Comparison of ENCODE assay signal across 37 cellular contexts in the genomic region with DNA sequence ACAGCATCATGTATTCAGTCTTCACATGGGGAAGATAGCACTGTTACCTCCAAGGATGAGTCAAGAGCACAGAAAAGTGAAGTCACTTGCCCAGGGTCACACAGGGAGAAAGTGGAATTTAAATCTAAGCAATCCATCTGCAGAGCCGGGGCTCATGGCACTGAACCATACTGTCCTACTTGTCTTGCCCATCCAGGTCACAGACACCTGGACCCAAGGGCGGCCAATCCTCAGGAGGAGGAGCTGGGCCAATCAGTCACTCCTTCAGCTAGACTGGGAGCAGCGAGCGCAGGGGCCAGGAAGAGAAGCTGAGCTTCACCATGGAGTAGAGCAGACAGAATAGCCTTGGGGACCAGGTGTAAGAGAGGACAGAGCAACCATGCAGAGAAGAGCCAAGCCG. TPM values are rescaled to one million over a fixed set of nuclear protein-coding genes. Genes with fewer than 3 reads are reported as not detected.
"Had no signal": no experiment of that assay in that cellular context is flagged by ENCODE, and none has a peak within 500 bp of the region (broad histone marks: within the 10 kb centered on the region; RNA-seq: fewer than 3 reads in every experiment).

No MANE protein-coding gene starts in this region.

- H3K27ac ChIP-seq: ascending aorta, cardiac muscle cell, VCaP had no signal

- H3K9me3 Mint-ChIP-seq: activated CD4-positive, alpha-beta memory T cell treated with anti-CD3 and anti-CD28 coated beads, Interleukin-2, amount 10 ng/mL, durations not matched to agents 7 days and 5 days; activated CD4-positive, alpha-beta T cell treated with anti-CD3 and anti-CD28 coated beads, Interleukin-2, amount 10 ng/mL, durations not matched to agents 7 days and 5 days; activated naive CD4-positive, alpha-beta T cell treated with anti-CD3 and anti-CD28 coated beads, Interleukin-2, amount 10 ng/mL, durations not matched to agents 7 days and 5 days; activated naive CD4-positive, alpha-beta T cell treated with anti-CD3 and anti-CD28 coated beads, Interleukin-2, amount 50 U/mL, for 24 hours; activated naive CD8-positive, alpha-beta T cell treated with anti-CD3 and anti-CD28 coated beads, Interleukin-2, amount 10 ng/mL, durations not matched to agents 7 days and 5 days; activated naive CD8-positive, alpha-beta T cell treated with anti-CD3 and anti-CD28 coated beads, Interleukin-2, amount 50 U/mL, for 24 hours; activated T-cell treated with anti-CD3 and anti-CD28 coated beads, Interleukin-2, amount 50 U/mL, for 24 hours; activated T-helper 2 cell treated with anti-CD3 and anti-CD28 coated beads, Interferon-gamma antibody, Interleukin-2, Interleukin-4, amounts not matched to agents 10 μg/mL and 5 μg/mL and 100 μg/mL, durations not matched to agents 14 hours and 24 hours and 36 hours; brain; central memory CD8-positive, alpha-beta T cell; T-helper 1 cell treated with Interleukin-12 subunit alpha and Interleukin-12 subunit beta and Interleukin-4 antibody, amounts not matched to agents 30 μg/mL and 1 μg/mL, for 36 hours; T-helper 2 cell treated with Interferon-gamma antibody and Interleukin-4, amounts not matched to agents 5 μg/mL and 100 μg/mL, for 36 hours had no signal

- FAIRE-seq: TTC549 had no signal

- H3K27me3 ChIP-seq: ascending aorta had no signal

- ATAC-seq: activated CD4-positive, alpha-beta T cell treated with anti-CD3 and anti-CD28 coated beads for 36 hours; activated CD4-positive, CD25-positive, alpha-beta regulatory T cell treated with anti-CD3 and anti-CD28 coated beads, Interleukin-2, amount 50 U/mL, for 24 hours; activated CD8-positive, alpha-beta memory T cell treated with anti-CD3 and anti-CD28 coated beads, Interleukin-2, amount 10 ng/mL, durations not matched to agents 7 days and 5 days; activated CD8-positive, alpha-beta T cell treated with anti-CD3 and anti-CD28 coated beads, Interleukin-2, amount 10 ng/mL, durations not matched to agents 7 days and 5 days; activated naive CD8-positive, alpha-beta T cell treated with anti-CD3 and anti-CD28 coated beads, Interleukin-2, amount 50 U/mL, for 24 hours had no signal

- H3K27ac Mint-ChIP-seq: activated CD4-positive, alpha-beta memory T cell treated with anti-CD3 and anti-CD28 coated beads, Interleukin-2, amount 10 ng/mL, durations not matched to agents 7 days and 5 days; activated CD4-positive, alpha-beta T cell treated with anti-CD3 and anti-CD28 coated beads for 36 hours; activated CD4-positive, alpha-beta T cell treated with anti-CD3 and anti-CD28 coated beads, Interleukin-2, amount 10 ng/mL, durations not matched to agents 7 days and 5 days; activated CD8-positive, alpha-beta memory T cell treated with anti-CD3 and anti-CD28 coated beads, Interleukin-2, amount 10 ng/mL, durations not matched to agents 7 days and 5 days; activated CD8-positive, alpha-beta T cell treated with anti-CD3 and anti-CD28 coated beads, Interleukin-2, amount 10 ng/mL, durations not matched to agents 7 days and 5 days; activated naive CD4-positive, alpha-beta T cell treated with anti-CD3 and anti-CD28 coated beads, Interleukin-2, amount 10 ng/mL, durations not matched to agents 7 days and 5 days; activated naive CD4-positive, alpha-beta T cell treated with anti-CD3 and anti-CD28 coated beads, Interleukin-2, amount 50 U/mL, for 24 hours; activated naive CD8-positive, alpha-beta T cell; activated naive CD8-positive, alpha-beta T cell treated with anti-CD3 and anti-CD28 coated beads, Interleukin-2, amount 10 ng/mL, durations not matched to agents 7 days and 5 days; activated naive CD8-positive, alpha-beta T cell treated with anti-CD3 and anti-CD28 coated beads, Interleukin-2, amount 50 U/mL, for 24 hours; activated T-cell treated with anti-CD3 and anti-CD28 coated beads, Interleukin-2, amount 50 U/mL, for 24 hours; activated T-helper 2 cell treated with anti-CD3 and anti-CD28 coated beads, Interferon-gamma antibody, Interleukin-2, Interleukin-4, amounts not matched to agents 10 μg/mL and 5 μg/mL and 100 μg/mL, durations not matched to agents 14 hours and 24 hours and 36 hours; T-helper 1 cell treated with Interleukin-12 subunit alpha and Interleukin-12 subunit beta and Interleukin-4 antibody, amounts not matched to agents 30 μg/mL and 1 μg/mL, for 36 hours; T-helper 2 cell treated with Interferon-gamma antibody and Interleukin-4, amounts not matched to agents 5 μg/mL and 100 μg/mL, for 36 hours had no signal

- H3K4me3 Mint-ChIP-seq: activated CD4-positive, alpha-beta memory T cell treated with anti-CD3 and anti-CD28 coated beads, Interleukin-2, amount 10 ng/mL, durations not matched to agents 7 days and 5 days; activated CD4-positive, alpha-beta T cell treated with anti-CD3 and anti-CD28 coated beads for 36 hours; activated CD4-positive, alpha-beta T cell treated with anti-CD3 and anti-CD28 coated beads, Interleukin-2, amount 10 ng/mL, durations not matched to agents 7 days and 5 days; activated CD8-positive, alpha-beta memory T cell treated with anti-CD3 and anti-CD28 coated beads, Interleukin-2, amount 10 ng/mL, durations not matched to agents 7 days and 5 days; activated CD8-positive, alpha-beta T cell treated with anti-CD3 and anti-CD28 coated beads, Interleukin-2, amount 10 ng/mL, durations not matched to agents 7 days and 5 days; activated naive CD4-positive, alpha-beta T cell treated with anti-CD3 and anti-CD28 coated beads, Interleukin-2, amount 10 ng/mL, durations not matched to agents 7 days and 5 days; activated naive CD4-positive, alpha-beta T cell treated with anti-CD3 and anti-CD28 coated beads, Interleukin-2, amount 50 U/mL, for 24 hours; activated naive CD8-positive, alpha-beta T cell; activated naive CD8-positive, alpha-beta T cell treated with anti-CD3 and anti-CD28 coated beads, Interleukin-2, amount 10 ng/mL, durations not matched to agents 7 days and 5 days; activated naive CD8-positive, alpha-beta T cell treated with anti-CD3 and anti-CD28 coated beads, Interleukin-2, amount 50 U/mL, for 24 hours; activated T-cell treated with anti-CD3 and anti-CD28 coated beads, Interleukin-2, amount 50 U/mL, for 24 hours; brain; central memory CD8-positive, alpha-beta T cell; T-helper 1 cell treated with Interleukin-12 subunit alpha and Interleukin-12 subunit beta and Interleukin-4 antibody, amounts not matched to agents 30 μg/mL and 1 μg/mL, for 36 hours; T-helper 2 cell treated with Interferon-gamma antibody and Interleukin-4, amounts not matched to agents 5 μg/mL and 100 μg/mL, for 36 hours had no signal

- H3K4me1 ChIP-seq: ascending aorta had no signal

- H3K4me3 ChIP-seq: ascending aorta, cardiac muscle cell had no signal

- H3K36me3 ChIP-seq: ascending aorta, cardiac muscle cell had no signal

- H3K27me3 Mint-ChIP-seq: activated CD4-positive, alpha-beta T cell treated with anti-CD3 and anti-CD28 coated beads for 36 hours; activated naive CD8-positive, alpha-beta T cell treated with anti-CD3 and anti-CD28 coated beads, Interleukin-2, amount 50 U/mL, for 24 hours; activated T-cell treated with anti-CD3 and anti-CD28 coated beads, Interleukin-2, amount 50 U/mL, for 24 hours had no signal

- H3K36me3 Mint-ChIP-seq: activated CD8-positive, alpha-beta memory T cell treated with anti-CD3 and anti-CD28 coated beads, Interleukin-2, amount 10 ng/mL, durations not matched to agents 7 days and 5 days; activated naive CD4-positive, alpha-beta T cell treated with anti-CD3 and anti-CD28 coated beads, Interleukin-2, amount 10 ng/mL, durations not matched to agents 7 days and 5 days; activated naive CD4-positive, alpha-beta T cell treated with anti-CD3 and anti-CD28 coated beads, Interleukin-2, amount 50 U/mL, for 24 hours; activated naive CD8-positive, alpha-beta T cell; activated naive CD8-positive, alpha-beta T cell treated with anti-CD3 and anti-CD28 coated beads, Interleukin-2, amount 10 ng/mL, durations not matched to agents 7 days and 5 days; brain had no signal

- DNase-seq: activated CD4-positive, alpha-beta memory T cell treated with anti-CD3 and anti-CD28 coated beads, Interleukin-2, amount 10 ng/mL, durations not matched to agents 7 days and 5 days; activated CD4-positive, alpha-beta T cell treated with anti-CD3 and anti-CD28 coated beads for 1 hour; activated CD4-positive, alpha-beta T cell treated with anti-CD3 and anti-CD28 coated beads for 36 hours; activated CD4-positive, alpha-beta T cell treated with anti-CD3 and anti-CD28 coated beads for 48 hours; activated CD4-positive, alpha-beta T cell treated with anti-CD3 and anti-CD28 coated beads, Interleukin-2, amount 10 ng/mL, durations not matched to agents 7 days and 5 days; activated CD4-positive, alpha-beta T cell treated with anti-CD3 and anti-CD28 coated beads, Interleukin-2, amount 50 U/mL, for 48 hours; activated CD4-positive, CD25-positive, alpha-beta regulatory T cell; activated CD8-positive, alpha-beta memory T cell treated with anti-CD3 and anti-CD28 coated beads for 24 hours; activated CD8-positive, alpha-beta memory T cell treated with anti-CD3 and anti-CD28 coated beads, Interleukin-2, amount 10 ng/mL, durations not matched to agents 7 days and 5 days; activated CD8-positive, alpha-beta memory T cell treated with anti-CD3 and anti-CD28 coated beads, Interleukin-2, amount 50 U/mL, for 48 hours; activated CD8-positive, alpha-beta T cell treated with anti-CD3 and anti-CD28 coated beads, Interleukin-2, amount 10 ng/mL, durations not matched to agents 7 days and 5 days; activated gamma-delta T cell; activated naive CD4-positive, alpha-beta T cell treated with anti-CD3 and anti-CD28 coated beads, Interleukin-2, amount 10 ng/mL, durations not matched to agents 7 days and 5 days; activated naive CD4-positive, alpha-beta T cell treated with Interleukin-2 at 50 U/mL for 16 hours; activated naive CD8-positive, alpha-beta T cell treated with anti-CD3 and anti-CD28 coated beads, Interleukin-2, amount 10 ng/mL, durations not matched to agents 7 days and 5 days; activated naive CD8-positive, alpha-beta T cell treated with anti-CD3 and anti-CD28 coated beads, Interleukin-2, amount 50 U/mL, for 24 hours; activated T-cell treated with anti-CD3 and anti-CD28 coated beads, Interleukin-2, amount 50 U/mL, for 24 hours; activated T-cell treated with anti-CD3 and anti-CD28 coated beads, Interleukin-2, amount 50 U/mL, for 48 hours; cerebellar nuclear complex; T-helper 1 cell; T-helper 2 cell; T-helper 9 cell had no signal

- H3K9me3 ChIP-seq: ascending aorta had no signal

- H3K4me1 Mint-ChIP-seq: activated CD4-positive, alpha-beta memory T cell treated with anti-CD3 and anti-CD28 coated beads, Interleukin-2, amount 10 ng/mL, durations not matched to agents 7 days and 5 days; activated CD4-positive, alpha-beta T cell treated with anti-CD3 and anti-CD28 coated beads for 36 hours; activated CD4-positive, alpha-beta T cell treated with anti-CD3 and anti-CD28 coated beads, Interleukin-2, amount 10 ng/mL, durations not matched to agents 7 days and 5 days; activated CD8-positive, alpha-beta memory T cell treated with anti-CD3 and anti-CD28 coated beads, Interleukin-2, amount 10 ng/mL, durations not matched to agents 7 days and 5 days; activated naive CD4-positive, alpha-beta T cell treated with anti-CD3 and anti-CD28 coated beads, Interleukin-2, amount 10 ng/mL, durations not matched to agents 7 days and 5 days; activated naive CD4-positive, alpha-beta T cell treated with anti-CD3 and anti-CD28 coated beads, Interleukin-2, amount 50 U/mL, for 24 hours; activated naive CD8-positive, alpha-beta T cell treated with anti-CD3 and anti-CD28 coated beads, Interleukin-2, amount 10 ng/mL, durations not matched to agents 7 days and 5 days; activated naive CD8-positive, alpha-beta T cell treated with anti-CD3 and anti-CD28 coated beads, Interleukin-2, amount 50 U/mL, for 24 hours; central memory CD8-positive, alpha-beta T cell had no signal

RNA-seq across cellular contexts. Expression of gene GJB5, which starts 9.2 kb away (rescaled TPM):
- total RNA-seq: activated CD4-positive, alpha-beta memory T cell treated with anti-CD3 and anti-CD28 coated beads, Interleukin-2, amount 10 ng/mL, durations not matched to agents 7 days and 5 days; activated CD4-positive, alpha-beta T cell treated with anti-CD3 and anti-CD28 coated beads for 36 hours; activated CD4-positive, alpha-beta T cell treated with anti-CD3 and anti-CD28 coated beads, Interleukin-2, amount 10 ng/mL, durations not matched to agents 7 days and 5 days; activated CD8-positive, alpha-beta memory T cell treated with anti-CD3 and anti-CD28 coated beads, Interleukin-2, amount 10 ng/mL, durations not matched to agents 7 days and 5 days; activated CD8-positive, alpha-beta T cell treated with anti-CD3 and anti-CD28 coated beads, Interleukin-2, amount 10 ng/mL, durations not matched to agents 7 days and 5 days; activated naive CD8-positive, alpha-beta T cell treated with anti-CD3 and anti-CD28 coated beads, Interleukin-2, amount 10 ng/mL, durations not matched to agents 7 days and 5 days; activated T-helper 2 cell treated with anti-CD3 and anti-CD28 coated beads, Interferon-gamma antibody, Interleukin-2, Interleukin-4, amounts not matched to agents 10 μg/mL and 5 μg/mL and 100 μg/mL, durations not matched to agents 14 hours and 24 hours and 36 hours; ascending aorta; cardiac muscle cell; chondrocyte had no signal
- polyA plus RNA-seq: cardiac muscle cell had no signal

RNA-seq across cellular contexts. Expression of gene GJB4, which starts 13.9 kb away (rescaled TPM):
- total RNA-seq: activated CD4-positive, alpha-beta memory T cell treated with anti-CD3 and anti-CD28 coated beads, Interleukin-2, amount 10 ng/mL, durations not matched to agents 7 days and 5 days; activated CD4-positive, alpha-beta T cell treated with anti-CD3 and anti-CD28 coated beads for 36 hours; activated CD4-positive, alpha-beta T cell treated with anti-CD3 and anti-CD28 coated beads, Interleukin-2, amount 10 ng/mL, durations not matched to agents 7 days and 5 days; activated CD8-positive, alpha-beta memory T cell treated with anti-CD3 and anti-CD28 coated beads, Interleukin-2, amount 10 ng/mL, durations not matched to agents 7 days and 5 days; activated CD8-positive, alpha-beta T cell treated with anti-CD3 and anti-CD28 coated beads, Interleukin-2, amount 10 ng/mL, durations not matched to agents 7 days and 5 days; activated naive CD8-positive, alpha-beta T cell treated with anti-CD3 and anti-CD28 coated beads, Interleukin-2, amount 10 ng/mL, durations not matched to agents 7 days and 5 days; activated T-helper 2 cell treated with anti-CD3 and anti-CD28 coated beads, Interferon-gamma antibody, Interleukin-2, Interleukin-4, amounts not matched to agents 10 μg/mL and 5 μg/mL and 100 μg/mL, durations not matched to agents 14 hours and 24 hours and 36 hours; ascending aorta; cardiac muscle cell; chondrocyte had no signal
- polyA plus RNA-seq: adipose tissue, cardiac muscle cell had no signal

RNA-seq across cellular contexts. Expression of gene GJB3, which starts 35.3 kb away (rescaled TPM):
- total RNA-seq: activated CD4-positive, alpha-beta memory T cell treated with anti-CD3 and anti-CD28 coated beads, Interleukin-2, amount 10 ng/mL, durations not matched to agents 7 days and 5 days; activated CD4-positive, alpha-beta T cell treated with anti-CD3 and anti-CD28 coated beads for 36 hours; activated CD4-positive, alpha-beta T cell treated with anti-CD3 and anti-CD28 coated beads, Interleukin-2, amount 10 ng/mL, durations not matched to agents 7 days and 5 days; activated CD8-positive, alpha-beta memory T cell treated with anti-CD3 and anti-CD28 coated beads, Interleukin-2, amount 10 ng/mL, durations not matched to agents 7 days and 5 days; activated CD8-positive, alpha-beta T cell treated with anti-CD3 and anti-CD28 coated beads, Interleukin-2, amount 10 ng/mL, durations not matched to agents 7 days and 5 days; activated naive CD8-positive, alpha-beta T cell treated with anti-CD3 and anti-CD28 coated beads, Interleukin-2, amount 10 ng/mL, durations not matched to agents 7 days and 5 days; activated T-helper 2 cell treated with anti-CD3 and anti-CD28 coated beads, Interferon-gamma antibody, Interleukin-2, Interleukin-4, amounts not matched to agents 10 μg/mL and 5 μg/mL and 100 μg/mL, durations not matched to agents 14 hours and 24 hours and 36 hours; ascending aorta; cardiac muscle cell; chondrocyte had no signal
- polyA plus RNA-seq: cardiac muscle cell had no signal

RNA-seq across cellular contexts. Expression of gene GJA4, which starts 47.1 kb away (rescaled TPM):
- total RNA-seq: activated CD4-positive, alpha-beta memory T cell treated with anti-CD3 and anti-CD28 coated beads, Interleukin-2, amount 10 ng/mL, durations not matched to agents 7 days and 5 days; activated CD4-positive, alpha-beta T cell treated with anti-CD3 and anti-CD28 coated beads for 36 hours; activated CD4-positive, alpha-beta T cell treated with anti-CD3 and anti-CD28 coated beads, Interleukin-2, amount 10 ng/mL, durations not matched to agents 7 days and 5 days; activated CD8-positive, alpha-beta memory T cell treated with anti-CD3 and anti-CD28 coated beads, Interleukin-2, amount 10 ng/mL, durations not matched to agents 7 days and 5 days; activated CD8-positive, alpha-beta T cell treated with anti-CD3 and anti-CD28 coated beads, Interleukin-2, amount 10 ng/mL, durations not matched to agents 7 days and 5 days; activated naive CD8-positive, alpha-beta T cell treated with anti-CD3 and anti-CD28 coated beads, Interleukin-2, amount 10 ng/mL, durations not matched to agents 7 days and 5 days; activated T-helper 2 cell treated with anti-CD3 and anti-CD28 coated beads, Interferon-gamma antibody, Interleukin-2, Interleukin-4, amounts not matched to agents 10 μg/mL and 5 μg/mL and 100 μg/mL, durations not matched to agents 14 hours and 24 hours and 36 hours; bronchial epithelial cell had no signal
- polyA plus RNA-seq: cardiac muscle cell had no signal
